In the genomic region with DNA sequence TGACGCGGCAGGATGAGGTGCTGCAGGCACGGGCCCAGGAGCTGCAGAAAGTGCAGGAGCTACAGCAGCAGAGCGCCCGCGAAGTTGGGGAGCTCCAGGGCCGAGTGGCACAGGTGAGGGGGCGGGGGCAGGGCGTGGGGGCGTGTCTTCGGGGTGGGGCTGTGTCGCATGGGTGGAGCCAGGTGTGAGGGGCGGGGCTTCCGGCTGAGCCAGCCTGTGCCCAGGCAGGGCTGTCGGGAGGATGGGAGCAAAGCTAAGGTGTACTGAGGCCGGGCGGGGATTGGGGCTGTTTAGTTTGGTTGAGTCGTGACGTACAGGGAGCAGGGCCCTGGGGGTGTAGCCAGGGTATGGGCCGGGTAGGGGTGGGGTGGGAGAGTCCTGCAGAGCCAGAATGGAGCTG, we compare ENCODE assay signal across 14 cellular contexts.
A peak's percentile ranks its signal among the peaks of the same experiment; 100 is the strongest.
DNase-seq lines count a peak whose midpoint lies in the region; ATAC-seq, FAIRE-seq and TF ChIP-seq lines count a peak whose summit lies in the region.
"Had no signal": no experiment of that assay in that cellular context is flagged by ENCODE, and none has a peak within 500 bp of the region (broad histone marks: within the 10 kb centered on the region; RNA-seq: fewer than 3 reads in every experiment).

No MANE protein-coding gene starts in this region.

- 40% methylated on average over 14 of the region's 20 CpGs for WGBS in hepatocyte (ENCODE audit: low lambda C conversion rate, missing lambda C conversion rate)

- H3K4me3 Mint-ChIP-seq in naive thymus-derived CD8-positive, alpha-beta T cell, result no peak overlapping the region
- H3K4me3 Mint-ChIP-seq: activated naive CD8-positive, alpha-beta T cell had no signal

- H3K9me3 ChIP-seq in HEK293 (ENCODE audit: control insufficient read depth, insufficient read depth, low read depth, low read length), result no peaks in the 10 kb centered on the region
- no peaks in the 10 kb centered on the region for H3K9me3 ChIP-seq in hepatocyte (ENCODE audit: low read depth)

- H3K4me1 ChIP-seq in HEK293 (ENCODE audit: control insufficient read depth, insufficient read depth, low read length) (no peaks in the 10 kb centered on the region), hepatocyte (ENCODE audit: insufficient read depth) (no peaks in the 10 kb centered on the region)

- peaks cover 10 to 42% (median 21%) of the 10 kb centered on the region in 5 donors for H3K27me3 Mint-ChIP-seq in naive thymus-derived CD8-positive, alpha-beta T cell

- no peaks in the 10 kb centered on the region for H3K27me3 ChIP-seq in hepatocyte

- no peak for FAIRE-seq in HTR-8/SVneo (lab: Jason Lieb, UNC)
- FAIRE-seq: GM12892, keratinocyte had no signal

- H3K36me3 ChIP-seq in HEK293 (ENCODE audit: control insufficient read depth in 2 of 2, insufficient read depth in 1 of 2, low read length in 2 of 2), result peaks cover 0 to 6% of the 10 kb centered on the region in 2 experiments; a peak in 2 of 3 replicates
- H3K36me3 ChIP-seq in hepatocyte (replicated peaks; ENCODE audit: insufficient read depth, low read depth), result no peaks in the 10 kb centered on the region

- no peaks in the 10 kb centered on the region for H3K9me2 ChIP-seq in hepatocyte (replicated peaks; ENCODE audit: insufficient read depth)

- H3K9me3 Mint-ChIP-seq in naive thymus-derived CD8-positive, alpha-beta T cell, result peaks cover 0 to 2% (median 0%) of the 10 kb centered on the region in 9 donors

- H3K27ac ChIP-seq in 22Rv1 (peak overlapping the region; percentile 42), HEK293 (ENCODE audit: extremely low read depth, low read depth, low read length) (no peak overlapping the region), hepatocyte (no peak overlapping the region)
- H3K27ac ChIP-seq: C4-2B had no signal

- no peak overlapping the region for H3K4me2 ChIP-seq in hepatocyte

- no peaks in the 10 kb centered on the region for H3K79me2 ChIP-seq in hepatocyte

- peak; percentile 61 to 64 for DNase-seq in activated T-cell treated with anti-CD3 and anti-CD28 coated beads, Interleukin-2, amount 50 U/mL, for 48 hours
- DNase-seq in naive thymus-derived CD8-positive, alpha-beta T cell, result peak in 2 of 10 donors; percentile 7 to 10
- DNase-seq in HTR-8/SVneo (ENCODE audit: insufficient read length, low spot score) (no peak), hepatocyte (ENCODE audit: low spot score) (no peak)
- DNase-seq: HCEC 1CT, NCI-H226 had no signal

- peaks cover 0 to 2% (median 0%) of the 10 kb centered on the region in 4 donors for H3K4me1 Mint-ChIP-seq in naive thymus-derived CD8-positive, alpha-beta T cell

- CTCF ChIA-PET in HEK293 (lab: Yijun Ruan, JAX), result no interaction called here

- H3K27ac Mint-ChIP-seq in naive thymus-derived CD8-positive, alpha-beta T cell, result peak overlapping the region in 1 of 10 donors; percentile 43
- H3K27ac Mint-ChIP-seq: activated naive CD8-positive, alpha-beta T cell had no signal

- no peak overlapping the region for H2AFZ ChIP-seq in hepatocyte

- H3K4me3 ChIP-seq in HEK293 (ENCODE audit: low read depth, low read length) (no peak overlapping the region), hepatocyte (no peak overlapping the region)

- H3K36me3 Mint-ChIP-seq in naive thymus-derived CD8-positive, alpha-beta T cell, result no peaks in the 10 kb centered on the region
- H3K36me3 Mint-ChIP-seq: activated naive CD8-positive, alpha-beta T cell had no signal

- H4K20me1 ChIP-seq in hepatocyte (ENCODE audit: insufficient read depth, poor library complexity, severe bottlenecking), result no peaks in the 10 kb centered on the region

- ATAC-seq in naive thymus-derived CD8-positive, alpha-beta T cell, result peak; percentile 23 to 38
- no peak for ATAC-seq in HG02642 (IDR thresholded peaks at IDR 0.05; ENCODE audit: poor library complexity, unreplicated experiment)
- ATAC-seq in HG03457 (IDR thresholded peaks at IDR 0.05; ENCODE audit: unreplicated experiment), result no peak

- no peak for TF ChIP-seq CTCF in 22Rv1 (IDR thresholded peaks at IDR 0.05)
- no peak for TF ChIP-seq CTCF in HEK293 (tag by site-specific recombination; IDR thresholded peaks at IDR 0.05)
- TF ChIP-seq CTCF in hepatocyte (IDR thresholded peaks at IDR 0.05; ENCODE audit: poor library complexity), result no peak

- POLR2A ChIA-PET in HEK293 (lab: Yijun Ruan, JAX), result interaction anchor here (0.7 kb wide), 1 partner anchor 25 kb away, joined by 3 read pairs; no protein-coding TSS in a partner anchor
- POLR2A ChIA-PET in naive thymus-derived CD8-positive, alpha-beta T cell (lab: Charles Lee), result no interaction called here

TF ChIP-seq in HEK293, 187 proteins besides CTCF, POLR2A, EP300 and RAD21:
- no peak for TF ChIP-seq ZNF600 (tag by site-specific recombination; IDR thresholded peaks at IDR 0.05)
- no peak for TF ChIP-seq GFI1B (tag by site-specific recombination; IDR thresholded peaks at IDR 0.05)
- peak; percentile 56; the same call in 1 of the 2 replicates for TF ChIP-seq KLF8 (tag by site-specific recombination; IDR thresholded peaks at IDR 0.05)
- TF ChIP-seq KLF1 (tag by site-specific recombination; IDR thresholded peaks at IDR 0.05), result peak; percentile 52
- no peak for TF ChIP-seq ZXDB (tag by site-specific recombination; IDR thresholded peaks at IDR 0.05)
- TF ChIP-seq, protein P1, sequence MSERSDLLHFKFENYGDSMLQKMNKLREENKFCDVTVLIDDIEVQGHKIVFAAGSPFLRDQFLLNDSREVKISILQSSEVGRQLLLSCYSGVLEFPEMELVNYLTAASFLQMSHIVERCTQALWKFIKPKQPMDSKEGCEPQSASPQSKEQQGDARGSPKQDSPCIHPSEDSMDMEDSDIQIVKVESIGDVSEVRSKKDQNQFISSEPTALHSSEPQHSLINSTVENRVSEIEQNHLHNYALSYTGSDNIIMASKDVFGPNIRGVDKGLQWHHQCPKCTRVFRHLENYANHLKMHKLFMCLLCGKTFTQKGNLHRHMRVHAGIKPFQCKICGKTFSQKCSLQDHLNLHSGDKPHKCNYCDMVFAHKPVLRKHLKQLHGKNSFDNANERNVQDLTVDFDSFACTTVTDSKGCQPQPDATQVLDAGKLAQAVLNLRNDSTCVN (tag by site-specific recombination; optimal IDR thresholded peaks at IDR 0.05), result no peak
- no peak for TF ChIP-seq ZNF48 (tag by site-specific recombination; IDR thresholded peaks at IDR 0.05)
- no peak for TF ChIP-seq ZNF626 (tag by site-specific recombination; IDR thresholded peaks at IDR 0.05)
- TF ChIP-seq ZBTB8A (tag by site-specific recombination; IDR thresholded peaks at IDR 0.05), result no peak
- no peak for TF ChIP-seq SP3 (tag by site-specific recombination; IDR thresholded peaks at IDR 0.05)
- no peak for TF ChIP-seq ZBTB20 (tag by site-specific recombination; IDR thresholded peaks at IDR 0.05)

Comparison
In these comparisons a context has a peak if more than half of its experiments do, and no peak if none do; other contexts are left out.
1. DNase-seq: peak in activated T-cell treated with anti-CD3 and anti-CD28 coated beads, Interleukin-2, amount 50 U/mL, for 48 hours (2 of 2); none in HTR-8/SVneo (single experiment) and hepatocyte (single experiment).
2. ATAC-seq: peak in naive thymus-derived CD8-positive, alpha-beta T cell (2 of 2); none in HG02642 (single experiment) and HG03457 (single experiment).